Comparison of ENCODE assay signal across 12 cellular contexts in the genomic region with DNA sequence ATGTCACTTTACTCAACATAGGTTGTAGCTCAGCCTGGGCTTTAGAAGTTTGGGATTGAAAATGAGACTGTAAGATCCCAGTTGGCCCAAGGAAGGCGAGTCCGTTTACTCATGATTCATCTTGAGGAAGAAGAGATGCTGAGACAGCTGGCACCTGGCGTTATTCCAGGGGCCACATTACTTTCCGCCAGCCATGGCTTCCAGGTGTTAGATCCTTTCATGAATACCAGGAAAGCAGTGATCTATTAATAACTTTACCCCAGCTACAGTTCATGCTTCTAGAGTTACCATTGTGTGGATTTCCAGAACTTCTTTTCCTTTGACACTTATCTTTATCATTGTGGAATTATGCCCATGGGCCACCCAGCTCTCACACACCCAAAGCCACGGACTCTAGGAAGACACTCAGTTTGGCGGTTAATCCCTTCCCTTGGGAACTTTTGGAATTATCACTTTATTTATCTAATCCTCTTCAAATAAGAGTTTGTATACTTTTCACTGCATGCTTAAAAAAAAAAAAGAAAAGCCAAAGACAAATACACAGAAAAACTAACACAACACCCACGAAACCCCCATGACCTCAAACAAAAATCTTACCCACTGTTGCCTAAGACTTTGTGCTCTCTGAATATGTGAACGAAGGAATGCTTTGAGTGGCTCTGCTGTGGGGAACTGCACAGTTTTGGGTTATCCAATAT. TPM values are rescaled to one million over a fixed set of nuclear protein-coding genes. Genes with fewer than 3 reads are reported as not detected.
DNase-seq lines count a peak whose midpoint lies in the region; ATAC-seq, FAIRE-seq and TF ChIP-seq lines count a peak whose summit lies in the region.
"Had no signal": no experiment of that assay in that cellular context is flagged by ENCODE, and none has a peak within 500 bp of the region (broad histone marks: within the 10 kb centered on the region; RNA-seq: fewer than 3 reads in every experiment).

No MANE protein-coding gene starts in this region.

- ATAC-seq in GM21528 (IDR thresholded peaks at IDR 0.05; ENCODE audit: low FRiP score, unreplicated experiment): no peak
- ATAC-seq: activated naive CD8-positive, alpha-beta T cell treated with anti-CD3 and anti-CD28 coated beads, Interleukin-2, amount 50 U/mL, for 24 hours; upper lobe of right lung had no signal

- H3K27ac Mint-ChIP-seq in osteocyte (ENCODE audit: unreplicated experiment): peak overlapping the region; percentile 47
- H3K27ac Mint-ChIP-seq: activated naive CD8-positive, alpha-beta T cell treated with anti-CD3 and anti-CD28 coated beads, Interleukin-2, amount 50 U/mL, for 24 hours; CD8-positive, alpha-beta memory T cell had no signal

- DNase-seq in ELR (ENCODE audit: low read depth) (peak; percentile 37), RCC 7860 (ENCODE audit: low spot score) (peak; percentile 98), fibroblast of pulmonary artery (ENCODE audit: low read depth) (peak; percentile 33), osteocyte (ENCODE audit: extremely low spot score, unreplicated experiment) (no peak), substantia nigra (lab: John Stamatoyannopoulos, UW) (no peak), AG20443 (ENCODE audit: low spot score) (no peak)
- DNase-seq in activated CD4-positive, alpha-beta T cell treated with anti-CD3 and anti-CD28 coated beads for 1 hour: no peak
- DNase-seq: activated naive CD8-positive, alpha-beta T cell treated with anti-CD3 and anti-CD28 coated beads, Interleukin-2, amount 50 U/mL, for 24 hours; CD8-positive, alpha-beta memory T cell; retina; upper lobe of right lung had no signal

- peaks cover 64% of the 10 kb centered on the region for H3K4me1 Mint-ChIP-seq in osteocyte (ENCODE audit: unreplicated experiment)
- H3K4me1 Mint-ChIP-seq: CD8-positive, alpha-beta memory T cell had no signal

- no peaks in the 10 kb centered on the region for H3K27me3 Mint-ChIP-seq in osteocyte (ENCODE audit: unreplicated experiment)

- no peak overlapping the region for H3K4me3 Mint-ChIP-seq in osteocyte (ENCODE audit: unreplicated experiment)
- H3K4me3 Mint-ChIP-seq: activated naive CD8-positive, alpha-beta T cell treated with anti-CD3 and anti-CD28 coated beads, Interleukin-2, amount 50 U/mL, for 24 hours; CD8-positive, alpha-beta memory T cell had no signal

- peaks cover 8% of the 10 kb centered on the region for H3K36me3 Mint-ChIP-seq in osteocyte (ENCODE audit: unreplicated experiment)
- H3K36me3 Mint-ChIP-seq: CD8-positive, alpha-beta memory T cell had no signal

- peak; percentile 98 for FAIRE-seq in RCC 7860 (lab: Jason Lieb, UNC)

- H3K27ac ChIP-seq in substantia nigra (ENCODE audit: low read depth, low read length, poor library complexity, severe bottlenecking): no peak overlapping the region
- H3K27ac ChIP-seq: upper lobe of right lung had no signal

- H3K4me3 ChIP-seq in fibroblast of pulmonary artery (replicated peaks; ENCODE audit: low read depth, low read length): no peak overlapping the region
- H3K4me3 ChIP-seq: upper lobe of right lung had no signal

- H3K9me3 Mint-ChIP-seq in osteocyte (ENCODE audit: unreplicated experiment): no peaks in the 10 kb centered on the region
- H3K9me3 Mint-ChIP-seq: activated naive CD8-positive, alpha-beta T cell treated with anti-CD3 and anti-CD28 coated beads, Interleukin-2, amount 50 U/mL, for 24 hours; CD8-positive, alpha-beta memory T cell had no signal

- TF ChIP-seq CTCF in fibroblast of pulmonary artery (IDR thresholded peaks at IDR 0.05; ENCODE audit: low read length, missing control alignments): no peak
- TF ChIP-seq CTCF in osteocyte (IDR thresholded peaks at IDR 0.05): no peak

RNA-seq across cellular contexts. Expression of a gene that starts 26.9 kb away (rescaled TPM):
- total RNA-seq in osteocyte: 130 and 138 TPM in 2 replicates

Comparison
In these comparisons a context has a peak if more than half of its experiments do, and no peak if none do; other contexts are left out.
1. DNase-seq: peak in ELR (single experiment), RCC 7860 (single experiment) and fibroblast of pulmonary artery (single experiment); none in osteocyte (single experiment), activated CD4-positive, alpha-beta T cell treated with anti-CD3 and anti-CD28 coated beads for 1 hour (single experiment), substantia nigra (0 of 49) and AG20443 (single experiment).